1 cellular context compared by ENCODE assay signal in the genomic region with DNA sequence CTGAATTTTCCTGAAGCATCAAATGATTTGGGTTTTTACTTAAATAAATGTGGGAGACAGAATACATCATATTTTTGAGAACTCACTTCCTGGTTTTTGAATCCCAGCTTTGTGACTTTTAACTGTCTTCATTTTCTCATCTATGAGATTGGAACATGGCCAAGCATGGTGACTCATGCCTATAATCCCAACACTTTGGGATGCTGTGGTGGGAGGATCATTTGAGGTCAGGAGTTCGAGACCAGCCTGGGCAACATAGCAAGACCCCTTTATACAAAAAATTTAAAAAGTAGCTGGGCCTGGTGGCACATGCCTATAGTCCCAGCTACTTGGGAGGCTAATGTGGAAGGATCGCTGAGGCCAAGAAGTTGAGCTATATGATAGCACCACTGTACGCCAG.
TF ChIP-seq lines count a peak whose summit lies in the region.

No MANE protein-coding gene starts in this region.

TF ChIP-seq in K562, 482 proteins besides CTCF, POLR2A, EP300 and RAD21 (continued from another document and continues in another):
- TF ChIP-seq CHD7 (IDR thresholded peaks at IDR 0.05; ENCODE audit: low read depth, low read length) (no peak), ZNF398 (CRISPR knock-in tag; IDR thresholded peaks at IDR 0.05) (no peak), TARDBP (IDR thresholded peaks at IDR 0.05) (no peak), HNRNPH1 (optimal IDR thresholded peaks at IDR 0.05; ENCODE audit: low read depth, low read length) (no peak), ZNF140 (CRISPR knock-in tag; IDR thresholded peaks at IDR 0.05) (no peak), FOSL1 (tag; conservative IDR thresholded peaks at IDR 0.05) (peak; percentile 77), MEF2A (IDR thresholded peaks at IDR 0.05; ENCODE audit: control insufficient read depth, low read depth, low read length) (no peak), STAT5A (IDR thresholded peaks at IDR 0.05; ENCODE audit: borderline replicate concordance, low read length) (no peak), ADNP (tag; IDR thresholded peaks at IDR 0.05) (peak; percentile 82), PYGO2 (tag; IDR thresholded peaks at IDR 0.05) (no peak), FOXA1 (IDR thresholded peaks at IDR 0.05; ENCODE audit: borderline replicate concordance) (no peak), STAT6 (CRISPR knock-in tag; IDR thresholded peaks at IDR 0.05) (no peak), ZNF707 (CRISPR knock-in tag; conservative IDR thresholded peaks at IDR 0.05) (no peak), ZNF121 (CRISPR knock-in tag; conservative IDR thresholded peaks at IDR 0.05) (peak; percentile 98), MCM3 (IDR thresholded peaks at IDR 0.05) (no peak), SRSF1 (IDR thresholded peaks at IDR 0.05; ENCODE audit: low read depth, low read length) (no peak), ZNF174 (CRISPR knock-in tag; IDR thresholded peaks at IDR 0.05) (no peak), OTX1 (CRISPR knock-in tag; IDR thresholded peaks at IDR 0.05) (no peak), ZNF175 (CRISPR knock-in tag; IDR thresholded peaks at IDR 0.05; ENCODE audit: low read depth) (no peak), FOXP1 (CRISPR knock-in tag; IDR thresholded peaks at IDR 0.05) (no peak), NCOA1 (IDR thresholded peaks at IDR 0.05; ENCODE audit: low read depth) (no peak), ZNF695 (CRISPR knock-in tag; IDR thresholded peaks at IDR 0.05) (no peak)
- TF ChIP-seq, protein P1, sequence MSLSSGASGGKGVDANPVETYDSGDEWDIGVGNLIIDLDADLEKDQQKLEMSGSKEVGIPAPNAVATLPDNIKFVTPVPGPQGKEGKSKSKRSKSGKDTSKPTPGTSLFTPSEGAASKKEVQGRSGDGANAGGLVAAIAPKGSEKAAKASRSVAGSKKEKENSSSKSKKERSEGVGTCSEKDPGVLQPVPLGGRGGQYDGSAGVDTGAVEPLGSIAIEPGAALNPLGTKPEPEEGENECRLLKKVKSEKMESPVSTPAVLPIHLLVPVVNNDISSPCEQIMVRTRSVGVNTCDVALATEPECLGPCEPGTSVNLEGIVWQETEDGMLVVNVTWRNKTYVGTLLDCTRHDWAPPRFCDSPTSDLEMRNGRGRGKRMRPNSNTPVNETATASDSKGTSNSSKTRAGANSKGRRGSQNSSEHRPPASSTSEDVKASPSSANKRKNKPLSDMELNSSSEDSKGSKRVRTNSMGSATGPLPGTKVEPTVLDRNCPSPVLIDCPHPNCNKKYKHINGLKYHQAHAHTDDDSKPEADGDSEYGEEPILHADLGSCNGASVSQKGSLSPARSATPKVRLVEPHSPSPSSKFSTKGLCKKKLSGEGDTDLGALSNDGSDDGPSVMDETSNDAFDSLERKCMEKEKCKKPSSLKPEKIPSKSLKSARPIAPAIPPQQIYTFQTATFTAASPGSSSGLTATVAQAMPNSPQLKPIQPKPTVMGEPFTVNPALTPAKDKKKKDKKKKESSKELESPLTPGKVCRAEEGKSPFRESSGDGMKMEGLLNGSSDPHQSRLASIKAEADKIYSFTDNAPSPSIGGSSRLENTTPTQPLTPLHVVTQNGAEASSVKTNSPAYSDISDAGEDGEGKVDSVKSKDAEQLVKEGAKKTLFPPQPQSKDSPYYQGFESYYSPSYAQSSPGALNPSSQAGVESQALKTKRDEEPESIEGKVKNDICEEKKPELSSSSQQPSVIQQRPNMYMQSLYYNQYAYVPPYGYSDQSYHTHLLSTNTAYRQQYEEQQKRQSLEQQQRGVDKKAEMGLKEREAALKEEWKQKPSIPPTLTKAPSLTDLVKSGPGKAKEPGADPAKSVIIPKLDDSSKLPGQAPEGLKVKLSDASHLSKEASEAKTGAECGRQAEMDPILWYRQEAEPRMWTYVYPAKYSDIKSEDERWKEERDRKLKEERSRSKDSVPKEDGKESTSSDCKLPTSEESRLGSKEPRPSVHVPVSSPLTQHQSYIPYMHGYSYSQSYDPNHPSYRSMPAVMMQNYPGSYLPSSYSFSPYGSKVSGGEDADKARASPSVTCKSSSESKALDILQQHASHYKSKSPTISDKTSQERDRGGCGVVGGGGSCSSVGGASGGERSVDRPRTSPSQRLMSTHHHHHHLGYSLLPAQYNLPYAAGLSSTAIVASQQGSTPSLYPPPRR (CRISPR knock-in tag; IDR thresholded peaks at IDR 0.05; ENCODE audit: borderline replicate concordance): no peak
